18 cellular contexts compared by ENCODE assay signal in the genomic region with DNA sequence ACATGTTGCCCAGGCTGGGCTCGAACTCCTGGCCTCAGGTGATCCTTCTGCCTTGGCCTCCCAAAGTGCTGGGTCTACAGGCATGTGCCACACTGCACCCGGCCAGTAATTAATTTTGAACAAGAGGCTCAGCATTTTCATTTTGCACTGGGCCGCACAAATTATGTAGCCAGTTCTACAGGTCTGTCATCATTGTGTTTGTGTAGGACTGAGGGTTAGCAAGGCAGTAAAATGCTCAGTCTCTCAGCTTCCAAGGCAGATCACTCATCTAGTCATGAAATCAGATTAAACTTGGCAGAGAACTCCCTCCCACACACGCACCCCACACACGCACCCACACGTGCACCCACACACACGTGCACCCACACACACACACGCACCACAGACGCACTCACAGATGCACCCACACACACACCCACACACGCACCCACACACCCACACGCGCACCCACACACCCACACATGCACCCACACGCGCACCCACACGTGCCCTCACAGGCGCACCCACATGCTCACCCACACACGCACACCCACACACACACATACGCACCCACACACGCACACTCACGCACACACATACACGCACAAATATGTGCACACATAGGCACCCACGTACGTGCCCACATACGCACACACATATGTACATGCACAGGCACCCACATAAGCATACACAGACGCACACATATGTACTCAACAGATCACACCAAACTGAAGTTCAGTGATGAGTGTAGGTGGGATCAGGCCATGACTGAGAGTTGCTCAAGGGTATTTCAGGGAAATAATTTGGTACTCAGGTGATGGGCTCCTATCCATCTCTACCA. TPM values are rescaled to one million over a fixed set of nuclear protein-coding genes. Genes with fewer than 3 reads are reported as not detected.
DNase-seq lines count a peak whose midpoint lies in the region; ATAC-seq and TF ChIP-seq lines count a peak whose summit lies in the region.
"Had no signal": no experiment of that assay in that cellular context is flagged by ENCODE, and none has a peak within 500 bp of the region (broad histone marks: within the 10 kb centered on the region; RNA-seq: fewer than 3 reads in every experiment).

No MANE protein-coding gene starts in this region.

- peaks cover 3% of the 10 kb centered on the region for H3K9me3 Mint-ChIP-seq in activated T-cell treated with anti-CD3 and anti-CD28 coated beads, Interleukin-2, amount 50 U/mL, for 24 hours
- peaks cover 0 to 2% of the 10 kb centered on the region in 2 donors for H3K9me3 Mint-ChIP-seq in activated T-cell treated with anti-CD3 and anti-CD28 coated beads, Interleukin-2, amount 50 U/mL, for 72 hours
- no peaks in the 10 kb centered on the region for H3K9me3 Mint-ChIP-seq in activated naive CD8-positive, alpha-beta T cell treated with anti-CD3 and anti-CD28 coated beads, Interleukin-2, amount 50 U/mL, for 24 hours

- H3K4me3 Mint-ChIP-seq in activated T-cell treated with anti-CD3 and anti-CD28 coated beads, Interleukin-2, amount 50 U/mL, for 24 hours, result no peak overlapping the region
- H3K4me3 Mint-ChIP-seq in activated T-cell treated with anti-CD3 and anti-CD28 coated beads, Interleukin-2, amount 50 U/mL, for 72 hours, result no peak overlapping the region
- no peak overlapping the region for H3K4me3 Mint-ChIP-seq in activated naive CD8-positive, alpha-beta T cell treated with anti-CD3 and anti-CD28 coated beads, Interleukin-2, amount 50 U/mL, for 24 hours

- H3K4me3 ChIP-seq in HEK293 (ENCODE audit: low read depth, low read length) (no peak overlapping the region), neuronal stem cell (ENCODE audit: low read length in 2 of 2) (peak overlapping the region in 1 of 2 donors; percentile 34)
- H3K4me3 ChIP-seq: BLaER1 treated with 17β-estradiol and CSF1 and Interleukin-3, amounts not matched to agents 10 nM and 100 nM; coronary artery; GM23248 had no signal

- no peaks in the 10 kb centered on the region for H3K9me3 ChIP-seq in HEK293 (ENCODE audit: control insufficient read depth, insufficient read depth, low read depth, low read length)
- peaks cover 0 to 9% of the 10 kb centered on the region in 2 donors for H3K9me3 ChIP-seq in neuronal stem cell (replicated peaks in 1 of 2; ENCODE audit: control insufficient read depth in 2 of 2, insufficient read depth in 1 of 2, low read depth in 1 of 2, low read length in 2 of 2)

- H3K27me3 ChIP-seq in neuronal stem cell (ENCODE audit: control insufficient read depth in 3 of 3, insufficient read depth in 3 of 3, low read depth in 1 of 3, low read length in 3 of 3), result peaks cover 0 to 3% (median 0%) of the 10 kb centered on the region in 3 experiments
- H3K27me3 ChIP-seq: BLaER1 treated with 17β-estradiol and CSF1 and Interleukin-3, amounts not matched to agents 10 nM and 100 nM had no signal

- H3K4me2 ChIP-seq in neuronal stem cell (ENCODE audit: insufficient read depth, low read length, poor library complexity, severe bottlenecking), result no peak overlapping the region
- H3K4me2 ChIP-seq: BLaER1 treated with 17β-estradiol and CSF1 and Interleukin-3, amounts not matched to agents 10 nM and 100 nM had no signal

- no peaks in the 10 kb centered on the region for H3K36me3 Mint-ChIP-seq in activated T-cell treated with anti-CD3 and anti-CD28 coated beads, Interleukin-2, amount 50 U/mL, for 24 hours (ENCODE audit: low read depth)
- no peaks in the 10 kb centered on the region for H3K36me3 Mint-ChIP-seq in activated T-cell treated with anti-CD3 and anti-CD28 coated beads, Interleukin-2, amount 50 U/mL, for 72 hours (ENCODE audit: insufficient read depth in 2 of 2)
- H3K36me3 Mint-ChIP-seq in activated naive CD8-positive, alpha-beta T cell treated with anti-CD3 and anti-CD28 coated beads, Interleukin-2, amount 50 U/mL, for 24 hours (ENCODE audit: low read depth), result no peaks in the 10 kb centered on the region

- no CpG with 5 or more reads among the region's 25 CpGs for WGBS in neuronal stem cell (ENCODE audit: extremely low coverage in 2 of 2, insufficient read length in 2 of 2, insufficient replicate concordance in 1 of 2), 2 donors

- POLR2A ChIA-PET in HEK293 (lab: Yijun Ruan, JAX), result interaction anchor here (0.6 kb wide), 1 partner anchor 24 kb away, joined by 3 read pairs; no protein-coding TSS in a partner anchor

- peak overlapping the region; percentile 61 for H3K27ac Mint-ChIP-seq in activated T-cell treated with anti-CD3 and anti-CD28 coated beads, Interleukin-2, amount 50 U/mL, for 24 hours
- H3K27ac Mint-ChIP-seq in activated T-cell treated with anti-CD3 and anti-CD28 coated beads, Interleukin-2, amount 50 U/mL, for 72 hours, result no peak overlapping the region
- no peak overlapping the region for H3K27ac Mint-ChIP-seq in activated naive CD8-positive, alpha-beta T cell treated with anti-CD3 and anti-CD28 coated beads, Interleukin-2, amount 50 U/mL, for 24 hours

- peak overlapping the region; percentile 47 for H3K9ac ChIP-seq in neuronal stem cell (ENCODE audit: low read depth, low read length, poor library complexity)
- H3K9ac ChIP-seq: BLaER1 treated with 17β-estradiol and CSF1 and Interleukin-3, amounts not matched to agents 10 nM and 100 nM; GM23248 had no signal

- H3K4me1 ChIP-seq in HEK293 (ENCODE audit: control insufficient read depth, insufficient read depth, low read length) (no peaks in the 10 kb centered on the region), neuronal stem cell (ENCODE audit: control insufficient read depth in 2 of 2, insufficient read depth in 1 of 2, low read depth in 1 of 2, low read length in 2 of 2) (peaks cover 0 to 6% of the 10 kb centered on the region in 2 donors)

- peaks cover 3% of the 10 kb centered on the region for H3K27me3 Mint-ChIP-seq in activated T-cell treated with anti-CD3 and anti-CD28 coated beads, Interleukin-2, amount 50 U/mL, for 24 hours
- H3K27me3 Mint-ChIP-seq in activated T-cell treated with anti-CD3 and anti-CD28 coated beads, Interleukin-2, amount 50 U/mL, for 72 hours (ENCODE audit: low read depth), result peaks cover 4% of the 10 kb centered on the region
- H3K27me3 Mint-ChIP-seq in activated naive CD8-positive, alpha-beta T cell treated with anti-CD3 and anti-CD28 coated beads, Interleukin-2, amount 50 U/mL, for 24 hours, result no peaks in the 10 kb centered on the region

- H2BK120ac ChIP-seq in neuronal stem cell (ENCODE audit: low read depth, low read length), result no peak overlapping the region

- H3K23ac ChIP-seq in neuronal stem cell (ENCODE audit: low read depth, low read length, poor library complexity), result peak overlapping the region; percentile 69

- H3K27ac ChIP-seq in HEK293 (ENCODE audit: extremely low read depth, low read depth, low read length) (no peak overlapping the region), neuronal stem cell (replicated peaks; ENCODE audit: low read length) (no peak overlapping the region)
- H3K27ac ChIP-seq: BLaER1 treated with 17β-estradiol and CSF1 and Interleukin-3, amounts not matched to agents 10 nM and 100 nM; coronary artery; GM23248; HL-60 had no signal

- no peaks in the 10 kb centered on the region for H3K79me1 ChIP-seq in neuronal stem cell (ENCODE audit: low read depth, low read length)

- no peak overlapping the region for H2AFZ ChIP-seq in neuronal stem cell (ENCODE audit: low read length)
- H2AFZ ChIP-seq: GM23248 had no signal

- no peak overlapping the region for H2BK15ac ChIP-seq in neuronal stem cell (ENCODE audit: low read length)

- TF ChIP-seq CTCF in HEK293 (tag by site-specific recombination; IDR thresholded peaks at IDR 0.05), result no peak

- H2BK12ac ChIP-seq in neuronal stem cell (ENCODE audit: low read length), result peak overlapping the region; percentile 30

- no peak overlapping the region for H2BK5ac ChIP-seq in neuronal stem cell (ENCODE audit: low read length)

- peaks cover 2% of the 10 kb centered on the region for H3K4me1 Mint-ChIP-seq in activated T-cell treated with anti-CD3 and anti-CD28 coated beads, Interleukin-2, amount 50 U/mL, for 24 hours (ENCODE audit: low read depth)
- no peaks in the 10 kb centered on the region for H3K4me1 Mint-ChIP-seq in activated T-cell treated with anti-CD3 and anti-CD28 coated beads, Interleukin-2, amount 50 U/mL, for 72 hours (ENCODE audit: low read depth)
- H3K4me1 Mint-ChIP-seq in activated naive CD8-positive, alpha-beta T cell treated with anti-CD3 and anti-CD28 coated beads, Interleukin-2, amount 50 U/mL, for 24 hours, result no peaks in the 10 kb centered on the region

- H3K36me3 ChIP-seq in HEK293 (ENCODE audit: control insufficient read depth in 2 of 2, insufficient read depth in 1 of 2, low read length in 2 of 2) (no peaks in the 10 kb centered on the region), neuronal stem cell (replicated peaks in 1 of 2; ENCODE audit: control insufficient read depth in 2 of 2, insufficient read depth in 2 of 2, low read length in 2 of 2) (no peaks in the 10 kb centered on the region)
- H3K36me3 ChIP-seq: BLaER1 treated with 17β-estradiol and CSF1 and Interleukin-3, amounts not matched to agents 10 nM and 100 nM had no signal

- no peak for DNase-seq in activated T-cell treated with anti-CD3 and anti-CD28 coated beads, Interleukin-2, amount 50 U/mL, for 24 hours
- no peak for DNase-seq in activated T-cell treated with anti-CD3 and anti-CD28 coated beads, Interleukin-2, amount 50 U/mL, for 72 hours
- DNase-seq in activated naive CD8-positive, alpha-beta T cell treated with anti-CD3 and anti-CD28 coated beads, Interleukin-2, amount 50 U/mL, for 24 hours, result no peak
- DNase-seq in neuronal stem cell (ENCODE audit: low spot score) (no peak), NCI-H1436 treated with DMSO at 0.1 percent for 48 hours (lab: John Stamatoyannopoulos, UW) (no peak), islet precursor cell (no peak), MV-4-11 (lab: John Stamatoyannopoulos, UW) (no peak)
- DNase-seq: activated CD4-positive, CD25-positive, alpha-beta regulatory T cell; activated gamma-delta T cell; GM23248; NCI-H1436; NCI-H526; retina; T-helper 9 cell had no signal

- peak overlapping the region; percentile 14 for H4K91ac ChIP-seq in neuronal stem cell (ENCODE audit: low read depth, low read length, poor library complexity)

- no peak for ATAC-seq in activated T-cell treated with anti-CD3 and anti-CD28 coated beads, Interleukin-2, amount 50 U/mL, for 72 hours (replicated peaks in 1 of 2)
- ATAC-seq in activated naive CD8-positive, alpha-beta T cell treated with anti-CD3 and anti-CD28 coated beads, Interleukin-2, amount 50 U/mL, for 24 hours, result peak; percentile 46

- no peak overlapping the region for H3K18ac ChIP-seq in neuronal stem cell (ENCODE audit: low read length)

- H3K14ac ChIP-seq in neuronal stem cell (ENCODE audit: low read length), result peak overlapping the region; percentile 86

- no peak overlapping the region for H2AK5ac ChIP-seq in neuronal stem cell (ENCODE audit: low read depth, low read length)

- CTCF ChIA-PET in HEK293 (lab: Yijun Ruan, JAX), result interaction anchor here (0.6 to 4.2 kb wide), 4 partner anchors 24 to 419 kb away, joined by 5 to 34 read pairs (median 10); no protein-coding TSS in a partner anchor

- no peak overlapping the region for H4K8ac ChIP-seq in neuronal stem cell (ENCODE audit: low read depth, low read length)

- H3K4ac ChIP-seq in neuronal stem cell (ENCODE audit: low read length), result peak overlapping the region; percentile 70

RNA-seq across cellular contexts. Expression of a gene that starts 27.8 kb away (rescaled TPM):
- total RNA-seq in activated T-cell treated with anti-CD3 and anti-CD28 coated beads, Interleukin-2, amount 50 U/mL, for 72 hours, result 1 to 10 TPM; 1.1 to 1.6 TPM
- polyA plus RNA-seq in neuronal stem cell (2013, experiment 1 of 2), result 4.1 TPM
- 4.0 TPM for polyA plus RNA-seq in neuronal stem cell (2013, experiment 2 of 2)

RNA-seq across cellular contexts. Expression of a gene that starts 53.1 kb away (rescaled TPM):
- 1 to 10 TPM; 4.2 to 4.3 TPM for total RNA-seq in activated T-cell treated with anti-CD3 and anti-CD28 coated beads, Interleukin-2, amount 50 U/mL, for 72 hours
- polyA plus RNA-seq in neuronal stem cell (2013, experiment 1 of 2), result 9.9 TPM
- polyA plus RNA-seq in neuronal stem cell (2013, experiment 2 of 2), result 10.0 TPM
